Comparison of ENCODE assay signal across 8 cellular contexts in the genomic region with DNA sequence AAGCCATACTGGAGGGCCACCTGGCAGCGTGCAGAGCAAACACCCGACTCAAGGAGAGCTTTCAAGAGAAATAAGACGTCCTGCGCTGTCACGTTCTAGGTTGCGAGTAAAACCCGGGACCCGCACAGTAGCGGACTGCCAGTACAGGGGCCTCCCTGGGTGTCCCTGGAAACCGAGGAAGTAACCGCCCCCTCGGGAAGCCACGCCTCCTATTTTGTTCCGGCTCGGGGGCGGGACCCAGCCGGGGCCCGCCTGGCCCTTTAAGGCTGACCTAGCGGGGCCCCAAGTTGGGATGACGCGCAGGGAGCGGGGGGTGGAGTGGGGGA. TPM values are rescaled to one million over a fixed set of nuclear protein-coding genes. Genes with fewer than 3 reads are reported as not detected.
A peak's percentile ranks its signal among the peaks of the same experiment; 100 is the strongest.
DNase-seq lines count a peak whose midpoint lies in the region; ATAC-seq and TF ChIP-seq lines count a peak whose summit lies in the region.

No MANE protein-coding gene starts in this region.

- peak; percentile 86 for DNase-seq in RWPE2 (ENCODE audit: low spot score)
- DNase-seq in activated T-helper 9 cell treated with anti-CD3 and anti-CD28 coated beads, Interleukin-2, amount 50 U/mL, for 16 hours (ENCODE audit: low read depth), result peak; percentile 89
- peak; percentile 70 for DNase-seq in fibroblast of the conjunctiva (ENCODE audit: low read depth)
- peak; percentile 91 for DNase-seq in neural crest cell (ENCODE audit: low read depth, low spot score)
- DNase-seq in stomach, result peak; percentile 95

- H4K20me1 ChIP-seq in DOHH2 (ENCODE audit: control insufficient read depth, insufficient read depth, low read depth, low read length), result peaks cover 5% of the 10 kb centered on the region; the same call in 1 of the 2 replicates

- H3K4me1 Mint-ChIP-seq in neural crest cell, result peaks cover 29% of the 10 kb centered on the region

- TF ChIP-seq CTCF in DOHH2 (IDR thresholded peaks at IDR 0.05; ENCODE audit: low read depth, low read length, poor library complexity, severe bottlenecking) (no peak), RWPE2 (IDR thresholded peaks at IDR 0.05; ENCODE audit: poor library complexity, severe bottlenecking) (no peak), neural crest cell (conservative IDR thresholded peaks at IDR 0.05) (no peak), stomach (IDR thresholded peaks at IDR 0.05) (no peak)

- H3K4me2 ChIP-seq in DOHH2 (ENCODE audit: low read length), result peak overlapping the region; percentile 99

- peaks cover 29% of the 10 kb centered on the region for H3K4me1 ChIP-seq in DOHH2 (ENCODE audit: control insufficient read depth, low read length)
- H3K4me1 ChIP-seq in RWPE2 (ENCODE audit: insufficient read depth, poor library complexity, severe bottlenecking), result peaks cover 6% of the 10 kb centered on the region
- H3K4me1 ChIP-seq in stomach, result peaks cover 38 to 78% (median 65%) of the 10 kb centered on the region in 4 donors

- no peak overlapping the region for H3K27ac Mint-ChIP-seq in neural crest cell (ENCODE audit: unreplicated experiment)

- intact Hi-C loops in stomach (cut with DNase I; ENCODE audit: low total_unique reads), result no loop called here

- no peaks in the 10 kb centered on the region for H3K36me3 Mint-ChIP-seq in neural crest cell (ENCODE audit: low read depth)

- H3K4me3 Mint-ChIP-seq in neural crest cell, result peak overlapping the region; percentile 93

- peaks cover 9% of the 10 kb centered on the region for H3K27me3 Mint-ChIP-seq in neural crest cell (ENCODE audit: low read depth)

- H3K27ac ChIP-seq in DOHH2 (ENCODE audit: low read depth, low read length), result no peak overlapping the region
- peak overlapping the region; percentile 70 for H3K27ac ChIP-seq in KOPT-K1 (ENCODE audit: low read depth, low read length, poor library complexity, severe bottlenecking)
- H3K27ac ChIP-seq in RWPE2 (ENCODE audit: poor library complexity, severe bottlenecking), result peak overlapping the region; percentile 68
- peak overlapping the region; percentile 89 to 97 (median 94) for H3K27ac ChIP-seq in stomach

- peak overlapping the region; percentile 78 for H3K4me3 ChIP-seq in DOHH2 (ENCODE audit: low read length)
- peak overlapping the region; percentile 69 for H3K4me3 ChIP-seq in RWPE2 (ENCODE audit: severe bottlenecking)
- peak overlapping the region; percentile 63 to 95 (median 84) for H3K4me3 ChIP-seq in stomach

- H3K9me3 Mint-ChIP-seq in neural crest cell, result no peaks in the 10 kb centered on the region

- WGBS in stomach, 5 donors, result 0% methylated on average over 3 to 22 of the region's 22 CpGs; no CpG with 5 or more reads in 1 of the 5 donors

- TF ChIP-seq EP300 in stomach (IDR thresholded peaks at IDR 0.05), result no peak

- H3K9me3 ChIP-seq in DOHH2 (ENCODE audit: control insufficient read depth, insufficient read depth, low read length) (no peaks in the 10 kb centered on the region), KOPT-K1 (ENCODE audit: insufficient read depth, low read length, poor library complexity, severe bottlenecking) (no peaks in the 10 kb centered on the region), RWPE2 (ENCODE audit: severe bottlenecking) (no peaks in the 10 kb centered on the region), stomach (no peaks in the 10 kb centered on the region)

- H3K27me3 ChIP-seq in DOHH2 (ENCODE audit: control insufficient read depth, low read length) (peaks cover 26% of the 10 kb centered on the region), RWPE2 (ENCODE audit: insufficient read depth, poor library complexity, severe bottlenecking) (no peaks in the 10 kb centered on the region), stomach (no peaks in the 10 kb centered on the region)

- H3K9me2 ChIP-seq in DOHH2 (replicated peaks; ENCODE audit: control insufficient read depth, low read length), result no peaks in the 10 kb centered on the region

- no peak for TF ChIP-seq POLR2A in stomach (IDR thresholded peaks at IDR 0.05)

- H3K36me3 ChIP-seq in DOHH2 (ENCODE audit: control insufficient read depth, low read length) (no peaks in the 10 kb centered on the region), KOPT-K1 (ENCODE audit: insufficient read depth, low read length) (peaks cover 29% of the 10 kb centered on the region), RWPE2 (ENCODE audit: low read depth) (peaks cover 9% of the 10 kb centered on the region), stomach (no peaks in the 10 kb centered on the region)

- ATAC-seq in GM21737 (IDR thresholded peaks at IDR 0.05; ENCODE audit: unreplicated experiment) (peak; percentile 61), RWPE2 (ENCODE audit: low read depth) (peak; percentile 56)

- H3F3A ChIP-seq in DOHH2 (ENCODE audit: control insufficient read depth, insufficient read depth), result peaks cover 13% of the 10 kb centered on the region

- peaks cover 6% of the 10 kb centered on the region; the same call in 1 of the 2 replicates for H3K79me2 ChIP-seq in DOHH2 (ENCODE audit: control insufficient read depth, low read length)

RNA-seq across cellular contexts. Expression of gene MAPKAPK3, which starts 0.2 kb away (rescaled TPM):
- 37.0 and 38.8 TPM in 2 replicates for total RNA-seq in neural crest cell
- total RNA-seq in stomach, result 10 to 100 TPM; 10.3 to 50.0 (median 24.6) TPM
- polyA plus RNA-seq in stomach, result 10 to 100 TPM; 21.5 to 41.3 (median 37.1) TPM

RNA-seq across cellular contexts. Expression of gene CISH, which starts 5.2 kb away (rescaled TPM):
- total RNA-seq in neural crest cell (8.1 and 8.6 TPM in 2 replicates), stomach (1 to 10 TPM; 1.8 to 5.7 (median 3.6) TPM)
- polyA plus RNA-seq in stomach, result 10 to 100 TPM in 1 of 3 donors, 1 to 10 TPM in 2; 6.8 to 11.5 (median 7.7) TPM

RNA-seq across cellular contexts. Expression of gene HEMK1, which starts 47.4 kb away (rescaled TPM):
- total RNA-seq in neural crest cell (22.8 and 22.9 TPM in 2 replicates), stomach (10 to 100 TPM in 2 of 5 donors, 1 to 10 TPM in 3; 5.8 to 14.3 (median 6.4) TPM)
- 10 to 100 TPM; 19.8 to 24.8 (median 20.0) TPM for polyA plus RNA-seq in stomach

RNA-seq across cellular contexts. Expression of gene C3orf18, which starts 49.2 kb away (rescaled TPM):
- total RNA-seq in neural crest cell, result 12.7 and 13.1 TPM in 2 replicates
- 10 to 100 TPM in 2 of 5 donors, 1 to 10 TPM in 2, not detected in 1; 4.9 to 75.0 (median 16.4) TPM for total RNA-seq in stomach
- 1 to 10 TPM; 5.9 to 9.0 (median 8.2) TPM for polyA plus RNA-seq in stomach

RNA-seq across cellular contexts. Expression of gene DOCK3, which starts 58.0 kb away (rescaled TPM):
- total RNA-seq in neural crest cell (5.0 and 5.4 TPM in 2 replicates), stomach (1 to 10 TPM in 3 of 5 donors, under 1 TPM in 1, not detected in 1; 0.72 to 2.3 (median 1.8) TPM)
- polyA plus RNA-seq in stomach, result under 1 TPM in 2 of 3 donors, not detected in 1; 0.06 to 0.73 TPM
